Comparison of ENCODE assay signal across 8 cellular contexts in the genomic region with DNA sequence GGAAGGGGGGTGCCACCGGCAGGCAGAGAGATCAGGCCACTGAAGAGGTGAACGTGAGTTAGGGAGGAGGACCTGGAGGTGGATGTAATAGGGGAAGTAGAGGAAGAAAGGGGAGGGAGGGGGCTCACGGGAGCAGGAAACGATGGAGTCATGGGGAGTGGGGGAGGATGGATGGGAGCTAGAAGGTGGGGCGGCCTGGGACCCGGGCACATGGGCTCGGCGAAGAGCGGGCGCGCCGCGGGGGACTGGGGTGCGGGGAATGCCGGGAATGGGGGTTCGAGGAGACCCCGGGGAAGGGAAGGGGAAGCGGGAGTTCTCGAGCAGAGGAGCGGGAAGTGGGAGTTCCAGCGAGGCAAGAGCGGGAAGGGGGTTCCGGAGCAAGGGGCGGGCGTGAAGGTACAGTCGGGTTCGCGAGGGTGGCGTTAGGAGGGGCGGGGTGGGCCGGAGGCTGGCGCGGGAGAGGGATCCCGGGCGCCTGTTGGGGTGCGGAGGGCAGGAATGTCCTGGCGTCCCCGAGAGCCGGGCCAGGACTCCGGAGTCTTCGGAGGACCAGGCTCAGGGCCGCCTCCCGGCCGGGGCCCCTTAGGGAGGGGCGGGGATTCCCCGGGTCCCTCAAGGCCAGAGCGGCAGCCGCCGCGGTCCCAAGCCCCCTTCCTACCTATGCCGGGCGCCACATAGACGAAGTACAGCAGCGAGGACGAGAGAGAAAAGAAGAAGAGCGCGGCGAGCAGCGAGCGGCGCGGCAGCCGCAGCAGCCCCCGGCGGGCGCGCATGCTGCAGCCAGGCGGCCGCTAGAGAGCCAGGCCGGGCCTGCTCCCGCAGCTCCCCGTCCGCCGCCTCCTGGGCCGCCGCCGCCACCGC. TPM values are rescaled to one million over a fixed set of nuclear protein-coding genes. Genes with fewer than 3 reads are reported as not detected.
DNase-seq lines count a peak whose midpoint lies in the region; ATAC-seq and TF ChIP-seq lines count a peak whose summit lies in the region.

No MANE protein-coding gene starts in this region.

- H3K27me3 Mint-ChIP-seq in activated T-helper 2 cell treated with anti-CD3 and anti-CD28 coated beads, Interferon-gamma antibody, Interleukin-2, Interleukin-4, amounts not matched to agents 10 μg/mL and 5 μg/mL and 100 μg/mL, durations not matched to agents 14 hours and 24 hours and 36 hours (ENCODE audit: low read depth): no peaks in the 10 kb centered on the region

- peak in 1 of 2 donors; percentile 38 for TF ChIP-seq POLR2A in gastroesophageal sphincter (IDR thresholded peaks at IDR 0.05)

- H3K4me3 Mint-ChIP-seq in activated T-helper 2 cell treated with anti-CD3 and anti-CD28 coated beads, Interferon-gamma antibody, Interleukin-2, Interleukin-4, amounts not matched to agents 10 μg/mL and 5 μg/mL and 100 μg/mL, durations not matched to agents 14 hours and 24 hours and 36 hours (ENCODE audit: low read depth): peak overlapping the region; percentile 88

- peaks cover 34% of the 10 kb centered on the region for H3K4me1 Mint-ChIP-seq in activated T-helper 2 cell treated with anti-CD3 and anti-CD28 coated beads, Interferon-gamma antibody, Interleukin-2, Interleukin-4, amounts not matched to agents 10 μg/mL and 5 μg/mL and 100 μg/mL, durations not matched to agents 14 hours and 24 hours and 36 hours (ENCODE audit: low read depth)

- TF ChIP-seq EP300 in gastroesophageal sphincter (IDR thresholded peaks at IDR 0.05): no peak

- no peaks in the 10 kb centered on the region for H3K9me3 Mint-ChIP-seq in activated T-helper 2 cell treated with anti-CD3 and anti-CD28 coated beads, Interferon-gamma antibody, Interleukin-2, Interleukin-4, amounts not matched to agents 10 μg/mL and 5 μg/mL and 100 μg/mL, durations not matched to agents 14 hours and 24 hours and 36 hours

- H3K27me3 ChIP-seq in gastroesophageal sphincter: no peaks in the 10 kb centered on the region

- H3K4me1 ChIP-seq in gastroesophageal sphincter: peaks cover 0 to 56% (median 20%) of the 10 kb centered on the region in 3 donors

- H3K27ac ChIP-seq in gastroesophageal sphincter: peak overlapping the region; percentile 54 to 96 (median 92)

- ATAC-seq in HG02759 (IDR thresholded peaks at IDR 0.05; ENCODE audit: unreplicated experiment) (peak; percentile 63), gastroesophageal sphincter (peak; percentile 62), omental fat pad (ENCODE audit: low FRiP score) (peak; percentile 54)

- H3K36me3 Mint-ChIP-seq in activated T-helper 2 cell treated with anti-CD3 and anti-CD28 coated beads, Interferon-gamma antibody, Interleukin-2, Interleukin-4, amounts not matched to agents 10 μg/mL and 5 μg/mL and 100 μg/mL, durations not matched to agents 14 hours and 24 hours and 36 hours (ENCODE audit: low read depth): peaks cover 15% of the 10 kb centered on the region

- peak overlapping the region; percentile 70 to 96 for H3K4me3 ChIP-seq in gastroesophageal sphincter

- peak overlapping the region; percentile 87 for H3K27ac Mint-ChIP-seq in activated T-helper 2 cell treated with anti-CD3 and anti-CD28 coated beads, Interferon-gamma antibody, Interleukin-2, Interleukin-4, amounts not matched to agents 10 μg/mL and 5 μg/mL and 100 μg/mL, durations not matched to agents 14 hours and 24 hours and 36 hours

- DNase-seq in NCI-H345 (lab: John Stamatoyannopoulos, UW) (peak; percentile 57), NCI-H345 treated with DMSO at 0.1 percent for 48 hours (lab: John Stamatoyannopoulos, UW; ENCODE audit: unreplicated experiment) (no peak), NCI-H526 treated with DMSO at 0.1 percent for 48 hours (lab: John Stamatoyannopoulos, UW) (peak; percentile 76), omental fat pad (ENCODE audit: low spot score) (peak; percentile 46), NCI-H2029 (lab: John Stamatoyannopoulos, UW) (no peak)
- DNase-seq in activated T-helper 2 cell treated with anti-CD3 and anti-CD28 coated beads, Interferon-gamma antibody, Interleukin-2, Interleukin-4, amounts not matched to agents 10 μg/mL and 5 μg/mL and 100 μg/mL, durations not matched to agents 14 hours and 24 hours and 36 hours (ENCODE audit: low spot score): no peak

- 0 to 1% methylated on average over 15 to 32 of the region's 78 CpGs for WGBS in gastroesophageal sphincter (ENCODE audit: low coverage in 1 of 2), 2 donors

- no peaks in the 10 kb centered on the region for H3K36me3 ChIP-seq in gastroesophageal sphincter

- intact Hi-C loops in activated T-helper 2 cell treated with anti-CD3 and anti-CD28 coated beads, Interferon-gamma antibody, Interleukin-2, Interleukin-4, amounts not matched to agents 10 μg/mL and 5 μg/mL and 100 μg/mL, durations not matched to agents 14 hours and 24 hours and 36 hours (cut with micrococcal nuclease): loop anchor here (5.0 kb wide), 3 partner anchors 36 to 99 kb away; a partner anchor contains a TSS

- H3K9me3 ChIP-seq in gastroesophageal sphincter: no peaks in the 10 kb centered on the region

- peak in 3 of 4 experiments; percentile 5 to 13 (median 11) for TF ChIP-seq CTCF in gastroesophageal sphincter (IDR thresholded peaks at IDR 0.05)
- no peak for TF ChIP-seq CTCF in omental fat pad (IDR thresholded peaks at IDR 0.05)

RNA-seq across cellular contexts. Expression of a gene that starts 0.5 kb away (rescaled TPM):
- 39.4 TPM in 2 replicates for total RNA-seq in activated T-helper 2 cell treated with anti-CD3 and anti-CD28 coated beads, Interferon-gamma antibody, Interleukin-2, Interleukin-4, amounts not matched to agents 10 μg/mL and 5 μg/mL and 100 μg/mL, durations not matched to agents 14 hours and 24 hours and 36 hours
- total RNA-seq in gastroesophageal sphincter: 10 to 100 TPM; 20.2 to 35.6 (median 28.8) TPM
- 10 to 100 TPM; 27.0 to 93.1 (median 31.3) TPM for total RNA-seq in omental fat pad

Comparison
In these comparisons a context has a peak if more than half of its experiments do, and no peak if none do; other contexts are left out.
1. DNase-seq: peak in NCI-H345 (single experiment), NCI-H526 treated with DMSO at 0.1 percent for 48 hours (single experiment) and omental fat pad (single experiment); none in NCI-H345 treated with DMSO at 0.1 percent for 48 hours (single experiment), activated T-helper 2 cell treated with anti-CD3 and anti-CD28 coated beads, Interferon-gamma antibody, Interleukin-2, Interleukin-4, amounts not matched to agents 10 μg/mL and 5 μg/mL and 100 μg/mL, durations not matched to agents 14 hours and 24 hours and 36 hours (single experiment) and NCI-H2029 (single experiment).
2. CTCF ChIP-seq: peak in gastroesophageal sphincter (3 of 4); none in omental fat pad (0 of 3).
3. Peak in every context shown above with its lines, with median percentiles within 50 percentile points of each other: ATAC-seq.